ENCODE assay signal across 8 cellular contexts in the genomic region with DNA sequence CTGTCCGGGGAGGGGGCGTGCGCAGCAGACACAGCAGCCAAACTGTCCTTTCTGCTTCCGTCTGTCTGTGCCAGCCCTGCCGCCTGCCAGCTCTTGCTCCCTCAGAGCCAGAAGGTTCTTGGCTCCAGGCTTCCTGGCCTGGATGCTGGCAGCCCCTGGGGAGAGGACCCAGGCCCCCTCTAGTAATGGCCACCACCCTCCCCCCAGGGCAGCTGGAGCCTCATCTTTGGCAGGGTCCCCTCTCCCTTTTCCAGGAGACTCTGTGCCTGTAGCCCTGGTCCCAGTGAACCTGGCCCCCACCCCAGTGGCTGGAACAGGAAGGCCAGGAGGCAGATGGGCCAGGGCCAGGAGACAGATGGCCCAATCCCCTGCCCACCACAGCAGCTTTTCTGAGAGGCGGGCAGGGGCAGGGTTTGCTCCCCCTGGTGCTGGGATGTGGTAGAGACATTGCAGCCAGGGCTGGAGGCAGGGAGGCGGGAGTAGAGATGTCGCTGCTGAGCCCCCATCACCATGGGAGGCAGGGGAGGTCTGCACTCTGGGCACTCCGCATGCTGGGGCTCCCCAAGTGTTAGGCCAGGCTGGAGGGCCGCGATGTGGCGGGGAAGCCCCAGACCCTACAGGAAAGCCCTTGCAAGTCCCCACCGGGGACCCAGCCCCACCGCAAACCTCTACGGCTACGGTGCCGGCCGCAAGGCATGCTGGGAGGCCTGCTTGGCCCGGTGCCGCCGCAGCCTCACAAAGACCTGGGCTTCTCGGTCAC. TPM values are rescaled to one million over a fixed set of nuclear protein-coding genes. Genes with fewer than 3 reads are reported as not detected.
A peak's percentile ranks its signal among the peaks of the same experiment; 100 is the strongest.
DNase-seq lines count a peak whose midpoint lies in the region; ATAC-seq and TF ChIP-seq lines count a peak whose summit lies in the region.

No MANE protein-coding gene starts in this region.

- H3K36me3 ChIP-seq in ACC112 (ENCODE audit: insufficient read depth, low read length): no peaks in the 10 kb centered on the region; the same call in 1 of the 2 replicates
- H3K36me3 ChIP-seq in GM23248 (ENCODE audit: low read depth): no peaks in the 10 kb centered on the region
- peaks cover 14 to 28% of the 10 kb centered on the region in 2 donors for H3K36me3 ChIP-seq in mucosa of rectum (ENCODE audit: control insufficient read depth in 2 of 2, insufficient read depth in 2 of 2, low read length in 2 of 2)

- H4K20me1 ChIP-seq in GM23248 (ENCODE audit: insufficient read depth): no peaks in the 10 kb centered on the region

- H3K27ac ChIP-seq in ACC112 (ENCODE audit: low read depth, low read length) (no peak overlapping the region), GM23248 (no peak overlapping the region), mucosa of rectum (ENCODE audit: low read depth in 2 of 2, low read length in 2 of 2) (peak overlapping the region in 1 of 2 donors; percentile 24)

- no peak overlapping the region for H3K4me2 ChIP-seq in GM23248 (ENCODE audit: unreplicated experiment)

- H3K9me3 ChIP-seq in GM23248 (ENCODE audit: low read depth) (no peaks in the 10 kb centered on the region), mucosa of rectum (ENCODE audit: control insufficient read depth in 2 of 2, low read length in 2 of 2) (no peaks in the 10 kb centered on the region)

- H3K79me2 ChIP-seq in ACC112 (ENCODE audit: control insufficient read depth, insufficient read depth, low read length, unreplicated experiment) (no peaks in the 10 kb centered on the region), GM23248 (ENCODE audit: insufficient read depth) (no peaks in the 10 kb centered on the region)

- H3K9ac ChIP-seq in GM23248 (no peak overlapping the region; the same call in 1 of the 2 replicates), mucosa of rectum (ENCODE audit: low read depth in 1 of 2, low read length in 2 of 2) (no peak overlapping the region)

- H3K36me3 Mint-ChIP-seq in endothelial cell (ENCODE audit: low read depth, unreplicated experiment): no peaks in the 10 kb centered on the region

- H3K27ac Mint-ChIP-seq in endothelial cell (ENCODE audit: unreplicated experiment): peak overlapping the region; percentile 30

- H3K4me1 ChIP-seq in ACC112 (ENCODE audit: control insufficient read depth, insufficient read depth, low read length, unreplicated experiment): peaks cover 4% of the 10 kb centered on the region
- H3K4me1 ChIP-seq in GM23248 (ENCODE audit: insufficient read depth): peaks cover 9% of the 10 kb centered on the region
- peaks cover 9 to 10% of the 10 kb centered on the region in 2 donors for H3K4me1 ChIP-seq in mucosa of rectum (ENCODE audit: control insufficient read depth in 2 of 2, insufficient read depth in 2 of 2, low read length in 2 of 2)

- no peaks in the 10 kb centered on the region for H3K9me2 ChIP-seq in GM23248 (ENCODE audit: insufficient read depth)

- H3F3A ChIP-seq in GM23248 (ENCODE audit: insufficient read depth): no peaks in the 10 kb centered on the region

- TF ChIP-seq CTCF in endothelial cell (IDR thresholded peaks at IDR 0.05; ENCODE audit: unreplicated experiment): peak; percentile 61

- in situ Hi-C loops in GM23248 (cut with MboI): no loop called here

- WGBS in GM23248 (ENCODE audit: low coverage in 1 of 2, low lambda C conversion rate in 2 of 2, missing lambda C conversion rate in 2 of 2), 2 experiments: 24 to 25% methylated on average over 22 of the region's 22 CpGs

- H3K9me3 Mint-ChIP-seq in endothelial cell (ENCODE audit: unreplicated experiment): no peaks in the 10 kb centered on the region

- DNase-seq in GM23248 (peak; percentile 73), NCI-H748 (lab: John Stamatoyannopoulos, UW; ENCODE audit: unreplicated experiment) (peak; percentile 73), activated T-cell treated with anti-CD3 and anti-CD28 coated beads for 1 hour (ENCODE audit: low read depth) (peak; percentile 56), endothelial cell (ENCODE audit: low spot score) (peak; percentile 87)
- DNase-seq in stimulated activated naive CD4-positive, alpha-beta T cell treated with Interleukin-2 at 50 U/mL for 16 hours (lab: John Stamatoyannopoulos, UW): peak; percentile 56

- H3K4me3 Mint-ChIP-seq in endothelial cell (ENCODE audit: unreplicated experiment): no peak overlapping the region

- H3K4me3 ChIP-seq in ACC112 (ENCODE audit: low read depth, low read length) (peak overlapping the region; percentile 50; the same call in 1 of the 2 replicates), GM23248 (peak overlapping the region; percentile 56; the same call in 1 of the 2 replicates), mucosa of rectum (ENCODE audit: low read length in 2 of 2) (peak overlapping the region; percentile 20 to 50)

- H3K27me3 Mint-ChIP-seq in endothelial cell (ENCODE audit: unreplicated experiment): peaks cover 1% of the 10 kb centered on the region

- H2AFZ ChIP-seq in ACC112 (ENCODE audit: low read length, unreplicated experiment): no peak overlapping the region
- peak overlapping the region; percentile 47; the same call in 1 of the 2 replicates for H2AFZ ChIP-seq in GM23248

- ATAC-seq in GM21717 (IDR thresholded peaks at IDR 0.05; ENCODE audit: unreplicated experiment): no peak

- H3K27me3 ChIP-seq in ACC112 (ENCODE audit: insufficient read depth, low read length): no peaks in the 10 kb centered on the region
- H3K27me3 ChIP-seq in GM23248 (replicated peaks; ENCODE audit: insufficient read depth): no peaks in the 10 kb centered on the region
- no peaks in the 10 kb centered on the region for H3K27me3 ChIP-seq in mucosa of rectum (ENCODE audit: control insufficient read depth in 2 of 2, insufficient read depth in 2 of 2, low read length in 2 of 2)

- peaks cover 9% of the 10 kb centered on the region for H3K4me1 Mint-ChIP-seq in endothelial cell (ENCODE audit: unreplicated experiment)

RNA-seq across cellular contexts. Expression of a gene that starts 16.7 kb away (rescaled TPM):
- under 0.01 and 0.65 TPM in 2 replicates for total RNA-seq in GM23248 (2014; rRNA removed; shearing (Covaris generic))
- 0.06 TPM in 1 of 2 replicates, not detected in the other for polyA plus RNA-seq in GM23248 (2016; fragmentation: Nextera tagmentation; extraction: Ambion mirVana)
- 11.5 TPM for total RNA-seq in endothelial cell (ENCODE audit: unreplicated experiment)

RNA-seq across cellular contexts. Expression of a gene that starts 27.7 kb away (rescaled TPM):
- 17.4 and 22.9 TPM in 2 replicates for total RNA-seq in GM23248 (2014; rRNA removed; shearing (Covaris generic))
- 59.4 and 64.8 TPM in 2 replicates for polyA plus RNA-seq in GM23248 (2016; fragmentation: Nextera tagmentation; extraction: Ambion mirVana)
- total RNA-seq in endothelial cell (ENCODE audit: unreplicated experiment): 69.6 TPM

RNA-seq across cellular contexts. Expression of a gene that starts 42.9 kb away (rescaled TPM):
- total RNA-seq in GM23248 (2014; rRNA removed; shearing (Covaris generic)): 11.5 and 20.2 TPM in 2 replicates
- 12.4 and 13.3 TPM in 2 replicates for polyA plus RNA-seq in GM23248 (2016; fragmentation: Nextera tagmentation; extraction: Ambion mirVana)
- 28.8 TPM for total RNA-seq in endothelial cell (ENCODE audit: unreplicated experiment)

RNA-seq across cellular contexts. Expression of a gene that starts 50.9 kb away (rescaled TPM):
- total RNA-seq in GM23248 (2014; rRNA removed; shearing (Covaris generic)): 1.4 and 2.4 TPM in 2 replicates
- 1.2 and 2.0 TPM in 2 replicates for polyA plus RNA-seq in GM23248 (2016; fragmentation: Nextera tagmentation; extraction: Ambion mirVana)
- 4.4 TPM for total RNA-seq in endothelial cell (ENCODE audit: unreplicated experiment)
